ENCODE assay signal across 8 cellular contexts in the genomic region with DNA sequence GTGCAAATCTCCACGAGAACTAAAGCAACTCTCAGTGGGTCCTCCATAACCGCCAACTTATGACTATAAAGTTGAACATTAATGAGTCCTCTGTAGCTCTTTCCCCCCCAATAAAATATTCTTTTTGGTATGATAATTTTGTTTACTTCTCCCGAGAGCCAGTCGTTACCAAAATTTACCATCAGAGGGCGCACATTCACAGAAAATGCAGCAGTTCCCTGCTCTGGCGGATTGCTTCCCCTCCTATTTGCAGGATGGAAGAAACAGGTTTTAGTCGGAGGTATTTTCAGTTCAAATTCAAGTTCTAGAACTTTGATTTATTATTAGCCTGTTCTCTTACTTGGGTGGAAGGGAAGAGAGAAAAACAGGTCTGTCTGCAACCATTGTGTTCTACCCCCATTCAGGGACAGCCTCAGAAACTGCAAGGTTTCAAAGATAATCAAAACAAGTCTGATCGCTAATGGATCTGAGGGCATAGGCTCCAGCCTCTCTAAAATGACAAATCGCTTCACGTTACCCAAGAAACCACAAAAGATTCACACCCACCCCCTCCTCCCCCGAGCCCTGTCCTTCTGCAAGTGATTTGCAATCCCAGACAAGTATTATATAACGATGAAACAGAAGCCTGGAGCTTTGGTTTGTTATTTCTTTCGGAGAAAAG.
DNase-seq lines count a peak whose midpoint lies in the region; ATAC-seq and TF ChIP-seq lines count a peak whose summit lies in the region.

No MANE protein-coding gene starts in this region.

- CTCF ChIA-PET in activated naive CD4-positive, alpha-beta T cell treated with anti-CD3 and anti-CD28 coated beads, Interleukin-2, amount 10 ng/mL, durations not matched to agents 7 days and 5 days (lab: Charles Lee): interaction anchor here (0.8 to 5.3 kb wide), 8 partner anchors 8 to 1195 kb away, joined by 3 to 20 read pairs (median 6); no protein-coding TSS in a partner anchor

- H3K27me3 Mint-ChIP-seq in activated naive CD4-positive, alpha-beta T cell treated with anti-CD3 and anti-CD28 coated beads, Interleukin-2, amount 10 ng/mL, durations not matched to agents 7 days and 5 days: peaks cover 35% of the 10 kb centered on the region
- H3K27me3 Mint-ChIP-seq in progenitor cell of endocrine pancreas: no peaks in the 10 kb centered on the region
- peaks cover 22% of the 10 kb centered on the region for H3K27me3 Mint-ChIP-seq in stimulated activated memory B cell treated with anti-CD40 and anti-IgM and Interleukin-4, amounts not matched to agents 10 μg/mL and 1 μg/mL and 100 μg/mL, for 72 hours

- peak; percentile 50 for TF ChIP-seq CTCF in LNCaP clone FGC (IDR thresholded peaks at IDR 0.05; ENCODE audit: control insufficient read depth, extremely low read depth, insufficient read depth)
- peak; percentile 95 for TF ChIP-seq CTCF in progenitor cell of endocrine pancreas (IDR thresholded peaks at IDR 0.05; ENCODE audit: unreplicated experiment)

- no peaks in the 10 kb centered on the region for H3K36me3 Mint-ChIP-seq in activated naive CD4-positive, alpha-beta T cell treated with anti-CD3 and anti-CD28 coated beads, Interleukin-2, amount 10 ng/mL, durations not matched to agents 7 days and 5 days
- no peaks in the 10 kb centered on the region for H3K36me3 Mint-ChIP-seq in progenitor cell of endocrine pancreas (ENCODE audit: insufficient read depth)
- no peaks in the 10 kb centered on the region for H3K36me3 Mint-ChIP-seq in stimulated activated memory B cell treated with anti-CD40 and anti-IgM and Interleukin-4, amounts not matched to agents 10 μg/mL and 1 μg/mL and 100 μg/mL, for 72 hours

- in situ Hi-C loops in SK-MEL-5 (cut with HindIII; ENCODE audit: low pct_unique_long_range_greater_than_20kb, low sequenced_read_pairs): no loop called here

- H3K4me1 Mint-ChIP-seq in activated naive CD4-positive, alpha-beta T cell treated with anti-CD3 and anti-CD28 coated beads, Interleukin-2, amount 10 ng/mL, durations not matched to agents 7 days and 5 days: peaks cover 6% of the 10 kb centered on the region
- H3K4me1 Mint-ChIP-seq in progenitor cell of endocrine pancreas (ENCODE audit: low read depth): peaks cover 16% of the 10 kb centered on the region
- no peaks in the 10 kb centered on the region for H3K4me1 Mint-ChIP-seq in stimulated activated memory B cell treated with anti-CD40 and anti-IgM and Interleukin-4, amounts not matched to agents 10 μg/mL and 1 μg/mL and 100 μg/mL, for 72 hours

- intact Hi-C loops in head of caudate nucleus (cut with DNase I): no loop called here

- H3K9me3 Mint-ChIP-seq in activated naive CD4-positive, alpha-beta T cell treated with anti-CD3 and anti-CD28 coated beads, Interleukin-2, amount 10 ng/mL, durations not matched to agents 7 days and 5 days: no peaks in the 10 kb centered on the region
- H3K9me3 Mint-ChIP-seq in progenitor cell of endocrine pancreas (ENCODE audit: low read depth): no peaks in the 10 kb centered on the region
- no peaks in the 10 kb centered on the region for H3K9me3 Mint-ChIP-seq in stimulated activated memory B cell treated with anti-CD40 and anti-IgM and Interleukin-4, amounts not matched to agents 10 μg/mL and 1 μg/mL and 100 μg/mL, for 72 hours

- no peak overlapping the region for H3K4me3 ChIP-seq in LNCaP clone FGC (ENCODE audit: low read depth, low read length)

- no peak overlapping the region for H3K27ac Mint-ChIP-seq in activated naive CD4-positive, alpha-beta T cell treated with anti-CD3 and anti-CD28 coated beads, Interleukin-2, amount 10 ng/mL, durations not matched to agents 7 days and 5 days
- H3K27ac Mint-ChIP-seq in progenitor cell of endocrine pancreas: no peak overlapping the region
- no peak overlapping the region for H3K27ac Mint-ChIP-seq in stimulated activated memory B cell treated with anti-CD40 and anti-IgM and Interleukin-4, amounts not matched to agents 10 μg/mL and 1 μg/mL and 100 μg/mL, for 72 hours

- DNase-seq in NCI-H1436 (lab: John Stamatoyannopoulos, UW) (peak; percentile 11), NCI-H1436 treated with DMSO at 0.1 percent for 48 hours (lab: John Stamatoyannopoulos, UW) (no peak), LNCaP clone FGC (ENCODE audit: low read depth) (peak; percentile 8), SK-MEL-5 (ENCODE audit: low read depth, low spot score) (peak; percentile 60), head of caudate nucleus (peak in 40 of 42 donors; percentile 29 to 85 (median 68)), progenitor cell of endocrine pancreas (ENCODE audit: low spot score, unreplicated experiment) (peak; percentile 59)
- DNase-seq in activated naive CD4-positive, alpha-beta T cell treated with anti-CD3 and anti-CD28 coated beads, Interleukin-2, amount 10 ng/mL, durations not matched to agents 7 days and 5 days: peak; percentile 66

- no peak overlapping the region for H3K4me3 Mint-ChIP-seq in activated naive CD4-positive, alpha-beta T cell treated with anti-CD3 and anti-CD28 coated beads, Interleukin-2, amount 10 ng/mL, durations not matched to agents 7 days and 5 days
- peak overlapping the region; percentile 31 for H3K4me3 Mint-ChIP-seq in progenitor cell of endocrine pancreas (ENCODE audit: low read depth)
- no peak overlapping the region for H3K4me3 Mint-ChIP-seq in stimulated activated memory B cell treated with anti-CD40 and anti-IgM and Interleukin-4, amounts not matched to agents 10 μg/mL and 1 μg/mL and 100 μg/mL, for 72 hours

- no peak for ATAC-seq in stimulated activated memory B cell treated with anti-CD40 and anti-IgM and Interleukin-4, amounts not matched to agents 10 μg/mL and 1 μg/mL and 100 μg/mL, for 72 hours
